ENCODE assay signal across 9 cellular contexts in genomic region chr2:239927424-239927981, GRCh38.
DNase-seq lines count a peak whose midpoint lies in the region; ATAC-seq and TF ChIP-seq lines count a peak whose summit lies in the region.
"Had no signal": no experiment of that assay in that cellular context is flagged by ENCODE, and none has a peak within 500 bp of the region (broad histone marks: within the 10 kb centered on the region; RNA-seq: fewer than 3 reads in every experiment).

No MANE protein-coding gene starts in this region.

- no peak for TF ChIP-seq CTCF in HFFc6 (IDR thresholded peaks at IDR 0.05)
- TF ChIP-seq CTCF in lung (IDR thresholded peaks at IDR 0.05; ENCODE audit: control extremely low read depth, extremely low read depth): no peak

- no peaks in the 10 kb centered on the region for H3K36me3 Mint-ChIP-seq in HFFc6 (ENCODE audit: low read depth)

- DNase-seq in HFFc6 (peak; percentile 83), T-helper 22 cell (ENCODE audit: low read depth) (peak; percentile 65), amniotic epithelial cell (ENCODE audit: low read depth) (peak; percentile 77), lung (ENCODE audit: low spot score) (no peak), NCI-H524 (lab: John Stamatoyannopoulos, UW) (no peak), germinal center (ENCODE audit: low spot score) (no peak)
- peak; percentile 37 to 55 for DNase-seq in stimulated activated CD8-positive, alpha-beta memory T cell treated with anti-CD3 and anti-CD28 coated beads, Interleukin-4, amount 100 ng/mL, for 4 hours (ENCODE audit: low read depth in 2 of 2, low spot score in 1 of 2)

- H3K9me3 Mint-ChIP-seq in HFFc6: peaks cover 4% of the 10 kb centered on the region; the same call in 1 of the 2 replicates

- no peaks in the 10 kb centered on the region for H3K36me3 ChIP-seq in lung (ENCODE audit: control insufficient read depth in 2 of 2, insufficient read depth in 2 of 2, low read length in 2 of 2)
- H3K36me3 ChIP-seq: ovary had no signal

- H3K9me3 ChIP-seq in lung (ENCODE audit: control insufficient read depth in 2 of 2, insufficient read depth in 1 of 2, low read length in 1 of 2): peaks cover 0 to 3% of the 10 kb centered on the region in 2 donors
- H3K9me3 ChIP-seq: ovary had no signal

- WGBS in lung, 2 donors: 68 to 75% methylated on average over 12 of the region's 12 CpGs

- peak overlapping the region; percentile 60 for H3K27ac Mint-ChIP-seq in HFFc6

- peaks cover 16% of the 10 kb centered on the region for H3K4me1 Mint-ChIP-seq in HFFc6 (ENCODE audit: low read depth)

- no peak overlapping the region for H3K4me3 ChIP-seq in lung
- H3K4me3 ChIP-seq: ovary had no signal

- H3K4me1 ChIP-seq in lung (ENCODE audit: control insufficient read depth in 2 of 2, insufficient read depth in 2 of 2, low read length in 2 of 2): no peaks in the 10 kb centered on the region

- H3K27me3 ChIP-seq in lung (ENCODE audit: control insufficient read depth, insufficient read depth): no peaks in the 10 kb centered on the region
- H3K27me3 ChIP-seq: ovary had no signal

- H3K4me3 Mint-ChIP-seq in HFFc6: no peak overlapping the region

- no peak overlapping the region for H3K27ac ChIP-seq in lung (ENCODE audit: low read depth in 1 of 2, low read length in 1 of 2)
- H3K27ac ChIP-seq: ovary had no signal

- peaks cover 4% of the 10 kb centered on the region for H3K27me3 Mint-ChIP-seq in HFFc6 (ENCODE audit: insufficient read depth)

- peak; percentile 53 for ATAC-seq in lung (ENCODE audit: insufficient read depth, low FRiP score)
- no peak for ATAC-seq in SK-N-SH treated with all-trans-retinoic acid at 6 μM for 48 hours

TF ChIP-seq in SK-N-SH treated with all-trans-retinoic acid at 6 μM for 48 hours, 23 proteins besides CTCF, POLR2A, EP300 and RAD21:
- TF ChIP-seq ZNF70 (CRISPR knock-in tag; IDR thresholded peaks at IDR 0.05): no peak

Comparison
In these comparisons a context has a peak if more than half of its experiments do, and no peak if none do; other contexts are left out.
1. DNase-seq: peak in HFFc6 (single experiment), T-helper 22 cell (single experiment), amniotic epithelial cell (single experiment) and stimulated activated CD8-positive, alpha-beta memory T cell treated with anti-CD3 and anti-CD28 coated beads, Interleukin-4, amount 100 ng/mL, for 4 hours (2 of 2); none in lung (single experiment), NCI-H524 (0 of 2) and germinal center (single experiment).